ENCODE assay signal across 17 cellular contexts in the genomic region with DNA sequence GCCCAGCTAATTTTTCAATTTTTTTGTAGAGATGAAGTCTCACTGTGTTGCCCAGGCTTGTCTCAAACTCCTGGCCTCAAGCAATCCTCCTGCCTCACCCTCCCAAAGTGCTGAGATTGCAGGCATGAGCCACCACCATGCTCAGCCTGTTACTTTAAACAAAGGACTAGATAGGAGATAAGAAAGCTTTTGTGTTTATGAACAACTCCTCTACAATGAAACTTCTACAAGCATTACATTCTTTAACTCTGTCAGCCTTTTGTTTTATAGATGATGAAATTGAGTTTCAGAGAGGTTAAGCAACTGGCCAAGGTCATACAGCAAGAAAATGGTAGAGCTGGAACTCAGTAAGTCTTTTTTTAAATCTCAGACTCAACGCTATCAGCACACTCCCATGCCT. TPM values are rescaled to one million over a fixed set of nuclear protein-coding genes. Genes with fewer than 3 reads are reported as not detected.
DNase-seq lines count a peak whose midpoint lies in the region; ATAC-seq, FAIRE-seq and TF ChIP-seq lines count a peak whose summit lies in the region.
"Had no signal": no experiment of that assay in that cellular context is flagged by ENCODE, and none has a peak within 500 bp of the region (broad histone marks: within the 10 kb centered on the region; RNA-seq: fewer than 3 reads in every experiment).

No MANE protein-coding gene starts in this region.

- peaks cover 2% of the 10 kb centered on the region for H3K36me3 Mint-ChIP-seq in activated naive CD8-positive, alpha-beta T cell
- no peaks in the 10 kb centered on the region for H3K36me3 Mint-ChIP-seq in activated naive CD8-positive, alpha-beta T cell treated with anti-CD3 and anti-CD28 coated beads for 36 hours

- no peaks in the 10 kb centered on the region for H3K27me3 Mint-ChIP-seq in activated naive CD8-positive, alpha-beta T cell
- no peaks in the 10 kb centered on the region for H3K27me3 Mint-ChIP-seq in activated naive CD8-positive, alpha-beta T cell treated with anti-CD3 and anti-CD28 coated beads for 36 hours

- H3K4me1 Mint-ChIP-seq in activated naive CD8-positive, alpha-beta T cell (ENCODE audit: low read depth): peaks cover 53% of the 10 kb centered on the region
- H3K4me1 Mint-ChIP-seq in activated naive CD8-positive, alpha-beta T cell treated with anti-CD3 and anti-CD28 coated beads for 36 hours: peaks cover 47% of the 10 kb centered on the region

- no peak for ATAC-seq in GM21367 (IDR thresholded peaks at IDR 0.05; ENCODE audit: unreplicated experiment)

- H4K20me1 ChIP-seq in mammary epithelial cell (ENCODE audit: insufficient read depth, low read length): no peaks in the 10 kb centered on the region
- no peaks in the 10 kb centered on the region for H4K20me1 ChIP-seq in smooth muscle cell (ENCODE audit: low read depth)

- 100% methylated on average over 1 of the region's 1 CpG for WGBS in mammary epithelial cell (ENCODE audit: low coverage, missing lambda C conversion rate)
- 63% methylated on average over 1 of the region's 1 CpG for WGBS in smooth muscle cell (ENCODE audit: low lambda C conversion rate)

- H3K9me3 Mint-ChIP-seq in activated naive CD8-positive, alpha-beta T cell (ENCODE audit: low read depth): no peaks in the 10 kb centered on the region
- H3K9me3 Mint-ChIP-seq in activated naive CD8-positive, alpha-beta T cell treated with anti-CD3 and anti-CD28 coated beads for 36 hours: peaks cover 2% of the 10 kb centered on the region

- H2AFZ ChIP-seq in mammary epithelial cell (ENCODE audit: low read depth, low read length) (no peak overlapping the region), smooth muscle cell (ENCODE audit: low read depth) (no peak overlapping the region)

- no peak for FAIRE-seq in GM12892 (lab: Jason Lieb, UNC)

- H3K9ac ChIP-seq in mammary epithelial cell (ENCODE audit: insufficient read depth, low read length): no peak overlapping the region
- H3K9ac ChIP-seq in smooth muscle cell (ENCODE audit: low read depth): no peak overlapping the region

- H3K4me3 Mint-ChIP-seq in activated naive CD8-positive, alpha-beta T cell: peak overlapping the region; percentile 23
- no peak overlapping the region for H3K4me3 Mint-ChIP-seq in activated naive CD8-positive, alpha-beta T cell treated with anti-CD3 and anti-CD28 coated beads for 36 hours

- CTCF ChIA-PET in mammary epithelial cell (lab: Charles Lee; ENCODE audit: low non-redundant PET): no interaction called here

- peak overlapping the region; percentile 16 for H3K27ac Mint-ChIP-seq in activated naive CD8-positive, alpha-beta T cell
- H3K27ac Mint-ChIP-seq in activated naive CD8-positive, alpha-beta T cell treated with anti-CD3 and anti-CD28 coated beads for 36 hours: no peak overlapping the region

- TF ChIP-seq POLR2A in GM12892 (IDR thresholded peaks at IDR 0.05; ENCODE audit: low read depth, low read length): no peak

- H3K79me2 ChIP-seq in mammary epithelial cell (ENCODE audit: insufficient read depth, low read length) (no peaks in the 10 kb centered on the region), smooth muscle cell (ENCODE audit: low read depth) (no peaks in the 10 kb centered on the region)

- H3K4me3 ChIP-seq in mammary epithelial cell (replicated peaks in 1 of 3; ENCODE audit: insufficient read depth in 1 of 3, low read depth in 2 of 3, low read length in 3 of 3): no peak overlapping the region
- H3K4me3 ChIP-seq in smooth muscle cell: no peak overlapping the region

- H3K36me3 ChIP-seq in mammary epithelial cell (ENCODE audit: insufficient read depth, low read length): no peaks in the 10 kb centered on the region
- no peaks in the 10 kb centered on the region for H3K36me3 ChIP-seq in smooth muscle cell (ENCODE audit: low read depth)

- H3K9me3 ChIP-seq in mammary epithelial cell (replicated peaks; ENCODE audit: insufficient read depth, low read length) (no peaks in the 10 kb centered on the region), smooth muscle cell (replicated peaks; ENCODE audit: low read depth) (no peaks in the 10 kb centered on the region)

- in situ Hi-C loops in mammary epithelial cell (cut with MboI; ENCODE audit: low sequenced_read_pairs in 2 of 2): no loop called here

- BruUV-seq in mammary epithelial cell (replicated peaks; lab: Mats Ljungman, UMichigan): no TSS peak

- H3K27ac ChIP-seq in mammary epithelial cell (ENCODE audit: insufficient read depth, low read depth, low read length): no peak overlapping the region
- H3K27ac ChIP-seq in smooth muscle cell (ENCODE audit: low read depth): peak overlapping the region; percentile 72

- no peak overlapping the region for H3K4me2 ChIP-seq in mammary epithelial cell (ENCODE audit: insufficient read depth, low read depth, low read length)
- no peak overlapping the region for H3K4me2 ChIP-seq in smooth muscle cell

- intact Hi-C loops in mammary epithelial cell (cut with micrococcal nuclease): no loop called here

- TF ChIP-seq CTCF in mammary epithelial cell (conservative IDR thresholded peaks at IDR 0.05 in 1 of 2, IDR thresholded peaks at IDR 0.05 in 1 of 2; ENCODE audit: extremely low read depth in 1 of 2, insufficient read depth in 1 of 2, low read depth in 1 of 2, low read length in 2 of 2) (no peak), smooth muscle cell (IDR thresholded peaks at IDR 0.05; ENCODE audit: borderline replicate concordance, insufficient read depth, poor library complexity, severe bottlenecking) (no peak), GM10266 (IDR thresholded peaks at IDR 0.05; ENCODE audit: control insufficient read depth, insufficient read depth, low read depth, missing control alignments) (no peak)

- H3F3A ChIP-seq in smooth muscle cell (ENCODE audit: low read depth): no peaks in the 10 kb centered on the region

- H3K4me1 ChIP-seq in mammary epithelial cell (ENCODE audit: insufficient read depth, low read length) (peaks cover 16% of the 10 kb centered on the region), smooth muscle cell (ENCODE audit: low read depth) (peaks cover 15% of the 10 kb centered on the region)

- no peak for DNase-seq in activated naive CD8-positive, alpha-beta T cell treated with anti-CD3 and anti-CD28 coated beads for 36 hours
- DNase-seq in mammary epithelial cell (peak; percentile 16), islet precursor cell (peak; percentile 40), smooth muscle cell (lab: John Stamatoyannopoulos, UW; ENCODE audit: unreplicated experiment) (no peak), GM12892 (ENCODE audit: insufficient read length) (no peak), GM10266 (ENCODE audit: extremely low spot score) (no peak)
- DNase-seq: C1 segment of cervical spinal cord, DMS 273 treated with DMSO at 0.1 percent for 48 hours, GDM1, Karpas-422, MM.1S, NCI-H1105 treated with DMSO at 0.1 percent for 48 hours, NCI-H187, NCI-H526 treated with DMSO at 0.1 percent for 48 hours, Right ventricle myocardium superior had no signal

- dilution Hi-C loops in mammary epithelial cell (cut with HindIII; ENCODE audit: low sequenced_read_pairs): loop anchor here (5.0 kb wide), 1 partner anchor 34 kb away; no protein-coding TSS in a partner anchor

- H3K27me3 ChIP-seq in mammary epithelial cell (ENCODE audit: insufficient read depth, low read length): no peaks in the 10 kb centered on the region
- no peaks in the 10 kb centered on the region for H3K27me3 ChIP-seq in smooth muscle cell (ENCODE audit: low read depth)

RNA-seq across cellular contexts. Expression of gene ALPK2, which starts 22.7 kb away (rescaled TPM):
- under 1 TPM; 0.62 to 0.76 TPM for total RNA-seq in activated naive CD8-positive, alpha-beta T cell treated with anti-CD3 and anti-CD28 coated beads for 36 hours
- 1 to 10 TPM in 1 of 2 donors, not detected in 1; 9.2 TPM for total RNA-seq in mammary epithelial cell
- polyA plus RNA-seq in mammary epithelial cell: not detected
- polyA minus RNA-seq in mammary epithelial cell: 11.6 TPM
- 39.0 and 42.1 TPM in 2 replicates for total RNA-seq in smooth muscle cell
- 9.3 and 13.2 TPM in 2 replicates for polyA plus RNA-seq in smooth muscle cell
- polyA plus RNA-seq in GM12892 (2012; ENCODE audit: missing spikeins): 4.3 TPM

Comparison
In these comparisons a context has a peak if more than half of its experiments do, and no peak if none do; other contexts are left out.
1. DNase-seq: peak in mammary epithelial cell (single experiment) and islet precursor cell (single experiment); none in activated naive CD8-positive, alpha-beta T cell treated with anti-CD3 and anti-CD28 coated beads for 36 hours (single experiment), smooth muscle cell (single experiment), GM12892 (single experiment) and GM10266 (single experiment).